Comparison of ENCODE assay signal across 1 cellular context in the genomic region with DNA sequence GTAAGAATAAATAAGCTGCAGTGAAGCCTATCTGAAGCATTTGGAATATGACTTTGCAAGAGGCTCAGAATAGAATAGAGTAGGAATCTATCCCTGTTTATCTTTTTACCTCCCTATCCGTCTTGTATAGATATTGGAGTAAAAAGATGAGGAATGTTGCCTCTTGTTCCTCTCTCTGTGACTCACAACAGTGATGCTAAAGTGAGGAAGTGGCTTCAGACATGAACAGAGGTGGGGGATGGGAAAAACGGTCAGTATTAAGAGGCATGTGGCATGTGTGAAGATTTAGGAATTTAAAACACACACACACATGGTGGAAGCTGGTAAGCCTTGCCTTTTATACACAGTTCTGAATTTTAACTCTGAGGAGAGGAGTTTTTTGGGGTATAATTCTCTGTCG.
TF ChIP-seq lines count a peak whose summit lies in the region.

No MANE protein-coding gene starts in this region.

TF ChIP-seq in K562, 482 proteins besides CTCF, POLR2A, EP300 and RAD21:
- TF ChIP-seq TGIF2 (CRISPR knock-in tag; IDR thresholded peaks at IDR 0.05) = no peak
- TF ChIP-seq SPI1 (IDR thresholded peaks at IDR 0.05; ENCODE audit: borderline replicate concordance, low read depth, low read length) = peak; percentile 77
